ENCODE assay signal across 15 cellular contexts in the genomic region with DNA sequence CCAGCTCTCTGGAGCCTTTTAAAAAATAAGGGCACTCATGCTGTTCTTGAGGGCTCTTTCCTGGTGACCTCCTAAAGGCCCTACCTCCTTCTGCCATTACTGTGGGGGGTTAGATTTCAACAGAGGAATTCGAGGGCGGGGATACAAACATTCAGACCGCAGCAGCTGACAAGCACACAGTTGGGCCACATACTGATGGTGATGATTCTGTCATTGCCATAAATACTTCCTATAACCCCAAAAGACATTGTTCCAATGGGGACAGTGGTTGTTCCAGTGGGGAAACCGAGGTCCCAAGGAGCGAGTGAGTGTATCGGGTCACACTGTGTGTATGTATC.
"Had no signal": no experiment of that assay in that cellular context is flagged by ENCODE, and none has a peak within 500 bp of the region (broad histone marks: within the 10 kb centered on the region; RNA-seq: fewer than 3 reads in every experiment).

No MANE protein-coding gene starts in this region.

- H3K9me3 Mint-ChIP-seq: activated CD4-positive, alpha-beta memory T cell treated with anti-CD3 and anti-CD28 coated beads, Interleukin-2, amount 10 ng/mL, durations not matched to agents 7 days and 5 days; activated naive CD8-positive, alpha-beta T cell treated with anti-CD3 and anti-CD28 coated beads, Interleukin-2, amount 10 ng/mL, durations not matched to agents 7 days and 5 days; neural crest cell had no signal

- H3K9me3 ChIP-seq: lower lobe of right lung, right lobe of liver, SK-N-SH, spleen, thoracic aorta, upper lobe of right lung had no signal

- H3K36me3 ChIP-seq: lower lobe of right lung, right lobe of liver, thoracic aorta, upper lobe of right lung had no signal

- H3K9ac ChIP-seq: SK-N-SH had no signal

- H3K36me3 Mint-ChIP-seq: activated naive CD8-positive, alpha-beta T cell treated with anti-CD3 and anti-CD28 coated beads, Interleukin-2, amount 10 ng/mL, durations not matched to agents 7 days and 5 days had no signal

- H3K4me3 ChIP-seq: lower lobe of right lung, right lobe of liver, spleen, thoracic aorta, upper lobe of right lung had no signal

- DNase-seq: activated CD4-positive, alpha-beta memory T cell treated with anti-CD3 and anti-CD28 coated beads, Interleukin-2, amount 10 ng/mL, durations not matched to agents 7 days and 5 days; activated CD4-positive, alpha-beta T cell treated with anti-CD3 and anti-CD28 coated beads for 4 hours; activated naive CD8-positive, alpha-beta T cell treated with anti-CD3 and anti-CD28 coated beads, Interleukin-2, amount 10 ng/mL, durations not matched to agents 7 days and 5 days; cortex of kidney; effector CD8-positive, alpha-beta T cell; foreskin melanocyte; left cardiac atrium; lower lobe of right lung; right lobe of liver; SK-N-SH; spleen; upper lobe of right lung had no signal

- H3K9me2 ChIP-seq: SK-N-SH had no signal

- H3K4me1 Mint-ChIP-seq: neural crest cell had no signal

- ATAC-seq: left cardiac atrium had no signal

- H3K27ac Mint-ChIP-seq: activated CD4-positive, alpha-beta memory T cell treated with anti-CD3 and anti-CD28 coated beads, Interleukin-2, amount 10 ng/mL, durations not matched to agents 7 days and 5 days; activated naive CD8-positive, alpha-beta T cell treated with anti-CD3 and anti-CD28 coated beads, Interleukin-2, amount 10 ng/mL, durations not matched to agents 7 days and 5 days had no signal

- H3K27me3 ChIP-seq: right lobe of liver, spleen, upper lobe of right lung had no signal

- H3K27me3 Mint-ChIP-seq: activated CD4-positive, alpha-beta memory T cell treated with anti-CD3 and anti-CD28 coated beads, Interleukin-2, amount 10 ng/mL, durations not matched to agents 7 days and 5 days; activated naive CD8-positive, alpha-beta T cell treated with anti-CD3 and anti-CD28 coated beads, Interleukin-2, amount 10 ng/mL, durations not matched to agents 7 days and 5 days had no signal

- H3K27ac ChIP-seq: lower lobe of right lung, right lobe of liver, spleen, thoracic aorta, upper lobe of right lung, VCaP had no signal

- H3K4me2 ChIP-seq: SK-N-SH had no signal

- H3K4me1 ChIP-seq: right lobe of liver, upper lobe of right lung had no signal

- H3K4me3 Mint-ChIP-seq: activated CD4-positive, alpha-beta memory T cell treated with anti-CD3 and anti-CD28 coated beads, Interleukin-2, amount 10 ng/mL, durations not matched to agents 7 days and 5 days; activated naive CD8-positive, alpha-beta T cell treated with anti-CD3 and anti-CD28 coated beads, Interleukin-2, amount 10 ng/mL, durations not matched to agents 7 days and 5 days; neural crest cell had no signal
